Comparison of ENCODE assay signal across 26 cellular contexts in genomic region chr3:105187340-105187739, GRCh38.
"Had no signal": no experiment of that assay in that cellular context is flagged by ENCODE, and none has a peak within 500 bp of the region (broad histone marks: within the 10 kb centered on the region; RNA-seq: fewer than 3 reads in every experiment).

No MANE protein-coding gene starts in this region.

- H3K9me3 ChIP-seq: neutrophil, right lobe of liver, testis, transverse colon had no signal

- H3K27me3 Mint-ChIP-seq: activated B cell treated with CpG ODN at 0.5 μM for 24 hours; activated CD8-positive, alpha-beta T cell treated with anti-CD3 and anti-CD28 coated beads for 36 hours; progenitor cell of endocrine pancreas had no signal

- H3K4me3 ChIP-seq: lung, right lobe of liver, skin epidermis, testis, transverse colon had no signal

- H3K36me3 ChIP-seq: neutrophil, right lobe of liver, transverse colon had no signal

- H3K4me1 Mint-ChIP-seq: activated B cell treated with CpG ODN at 0.5 μM for 24 hours, nephron progenitor cell had no signal

- FAIRE-seq: colon, endometrium had no signal

- H3K27ac Mint-ChIP-seq: activated B cell treated with CpG ODN at 0.5 μM for 24 hours; activated CD8-positive, alpha-beta T cell treated with anti-CD3 and anti-CD28 coated beads for 36 hours; activated naive CD4-positive, alpha-beta T cell treated with anti-CD3 and anti-CD28 coated beads, Interleukin-2, amount 50 U/mL, for 72 hours; activated T-cell treated with anti-CD3 and anti-CD28 coated beads, Interleukin-2, amount 50 U/mL, for 72 hours; nephron progenitor cell; progenitor cell of endocrine pancreas; T-helper 2 cell treated with Interferon-gamma antibody and Interleukin-4, amounts not matched to agents 5 μg/mL and 100 μg/mL, for 36 hours had no signal

- H3K27ac ChIP-seq: neutrophil, right lobe of liver, skin epidermis, testis, transverse colon had no signal

- DNase-seq: activated B cell treated with CpG ODN at 0.5 μM for 24 hours; activated CD4-positive, alpha-beta T cell treated with anti-CD3 and anti-CD28 coated beads, Interleukin-2, amount 50 U/mL, for 1 hour; activated CD8-positive, alpha-beta T cell treated with anti-CD3 and anti-CD28 coated beads for 36 hours; activated naive CD4-positive, alpha-beta T cell; activated T-cell treated with anti-CD3 and anti-CD28 coated beads, Interleukin-2, amount 50 U/mL, for 72 hours; dermis blood vessel endothelial cell; effector CD4-positive, alpha-beta T cell; head of caudate nucleus; hippocampal formation; kidney glomerular epithelial cell; nephron progenitor cell; right lobe of liver; stimulated activated CD4-positive, alpha-beta T cell treated with anti-CD3 and anti-CD28 coated beads, Interleukin-12 subunit alpha, Interleukin-12 subunit beta, amount 100 ng/mL, for 4 hours; stimulated activated CD4-positive, alpha-beta T cell treated with anti-CD3 and anti-CD28 coated beads, Interleukin-4, amount 100 ng/mL, for 1 hour; stimulated activated naive CD8-positive, alpha-beta T cell treated with anti-CD3 and anti-CD28 coated beads, Interleukin-15, Interleukin-2, amounts not matched to agents 100 U/mL and 50 U/mL, for 24 hours; T-helper 1 cell; testis; transverse colon had no signal

- H3K9me3 Mint-ChIP-seq: activated naive CD4-positive, alpha-beta T cell treated with anti-CD3 and anti-CD28 coated beads, Interleukin-2, amount 50 U/mL, for 72 hours; T-helper 2 cell treated with Interferon-gamma antibody and Interleukin-4, amounts not matched to agents 5 μg/mL and 100 μg/mL, for 36 hours had no signal

- H3K4me3 Mint-ChIP-seq: activated B cell treated with CpG ODN at 0.5 μM for 24 hours; activated CD8-positive, alpha-beta T cell treated with anti-CD3 and anti-CD28 coated beads for 36 hours; activated T-cell treated with anti-CD3 and anti-CD28 coated beads, Interleukin-2, amount 50 U/mL, for 72 hours; nephron progenitor cell; T-helper 2 cell treated with Interferon-gamma antibody and Interleukin-4, amounts not matched to agents 5 μg/mL and 100 μg/mL, for 36 hours had no signal

- H3K4me1 ChIP-seq: right lobe of liver, testis, transverse colon had no signal

- H3K27me3 ChIP-seq: neutrophil, right lobe of liver, testis, transverse colon had no signal

- H3K36me3 Mint-ChIP-seq: activated naive CD4-positive, alpha-beta T cell treated with anti-CD3 and anti-CD28 coated beads, Interleukin-2, amount 50 U/mL, for 72 hours had no signal
